19 cellular contexts compared by ENCODE assay signal in genomic region chr12:6694701-6695100, GRCh38. TPM values are rescaled to one million over a fixed set of nuclear protein-coding genes. Genes with fewer than 3 reads are reported as not detected.
DNase-seq lines count a peak whose midpoint lies in the region; ATAC-seq, FAIRE-seq and TF ChIP-seq lines count a peak whose summit lies in the region.
"Had no signal": no experiment of that assay in that cellular context is flagged by ENCODE, and none has a peak within 500 bp of the region (broad histone marks: within the 10 kb centered on the region; RNA-seq: fewer than 3 reads in every experiment).

No MANE protein-coding gene starts in this region.

- H3K9ac ChIP-seq in HUES6 (ENCODE audit: low read length) (peak overlapping the region; percentile 16), HepG2 (ENCODE audit: insufficient read depth, low read depth, low read length) (no peak overlapping the region)
- H3K9ac ChIP-seq: SK-N-SH had no signal

- H3K4me1 Mint-ChIP-seq in activated T-helper 17 cell treated with anti-CD3 and anti-CD28 coated beads, Interleukin-2, amount 50 U/mL, for 72 hours = peaks cover 7% of the 10 kb centered on the region
- peaks cover 65 to 72% of the 10 kb centered on the region in 2 donors for H3K4me1 Mint-ChIP-seq in stimulated activated naive B cell treated with anti-CD40 and anti-IgM and Interleukin-4, amounts not matched to agents 10 μg/mL and 1 μg/mL and 100 μg/mL, for 72 hours

- no peak for DNase-seq in HepG2 (ENCODE audit: low spot score)
- DNase-seq in stimulated activated naive B cell treated with anti-CD40 and anti-IgM and Interleukin-4, amounts not matched to agents 10 μg/mL and 1 μg/mL and 100 μg/mL, for 72 hours = no peak
- no peak for DNase-seq in NCI-H187 (lab: John Stamatoyannopoulos, UW)
- DNase-seq in HUDEP-2 (lab: John Stamatoyannopoulos, UW; ENCODE audit: unreplicated experiment in 76 of 76) = no peak
- DNase-seq in SK-N-DZ (ENCODE audit: low spot score) = no peak
- DNase-seq: CD4-positive, alpha-beta memory T cell; GOT3; KG1; NCI-H1694; NCI-H446; NCI-H526 treated with DMSO at 0.1 percent for 48 hours; SHP77 treated with DMSO at 0.1 percent for 48 hours; SK-N-SH had no signal

- H3K4me1 ChIP-seq in HUES6 (ENCODE audit: control insufficient read depth, insufficient read depth, low read length) (peaks cover 15% of the 10 kb centered on the region), HepG2 (ENCODE audit: insufficient read depth, low read length) (peaks cover 18% of the 10 kb centered on the region)

- H3K27me3 Mint-ChIP-seq in activated T-helper 17 cell treated with anti-CD3 and anti-CD28 coated beads, Interleukin-2, amount 50 U/mL, for 72 hours = peaks cover 6% of the 10 kb centered on the region
- H3K27me3 Mint-ChIP-seq in stimulated activated naive B cell treated with anti-CD40 and anti-IgM and Interleukin-4, amounts not matched to agents 10 μg/mL and 1 μg/mL and 100 μg/mL, for 72 hours = peaks cover 7% of the 10 kb centered on the region in 2 donors

- H3K79me2 ChIP-seq in HepG2 (ENCODE audit: insufficient read depth, low read length) = peaks cover 4% of the 10 kb centered on the region

- intact Hi-C loops in HepG2 (cut with micrococcal nuclease; ENCODE audit: unreplicated experiment) = loop anchor here (5.0 kb wide), 1 partner anchor 142 kb away; no protein-coding TSS in a partner anchor

- no peaks in the 10 kb centered on the region for H3K9me3 Mint-ChIP-seq in activated T-helper 17 cell treated with anti-CD3 and anti-CD28 coated beads, Interleukin-2, amount 50 U/mL, for 72 hours
- no peaks in the 10 kb centered on the region for H3K9me3 Mint-ChIP-seq in stimulated activated naive B cell treated with anti-CD40 and anti-IgM and Interleukin-4, amounts not matched to agents 10 μg/mL and 1 μg/mL and 100 μg/mL, for 72 hours
- H3K9me3 Mint-ChIP-seq: CD4-positive, alpha-beta memory T cell had no signal

- H2AFZ ChIP-seq in HepG2 (ENCODE audit: low read length) = no peak overlapping the region

- H3K36me3 ChIP-seq in HUES6 (ENCODE audit: control insufficient read depth, insufficient read depth, low read length) (peaks cover 3% of the 10 kb centered on the region; the same call in 1 of the 2 replicates), HepG2 (replicated peaks in 1 of 2; ENCODE audit: control insufficient read depth in 1 of 2, insufficient read depth in 2 of 2, low read length in 2 of 2) (no peaks in the 10 kb centered on the region)

- H3K4me2 ChIP-seq in HepG2 (ENCODE audit: low read depth, low read length) = peak overlapping the region; percentile 6; the same call in 1 of the 2 replicates
- H3K4me2 ChIP-seq: SK-N-SH had no signal

- peaks cover 15% of the 10 kb centered on the region for H3K27me3 ChIP-seq in HUES6 (ENCODE audit: control insufficient read depth, insufficient read depth, low read length)
- peaks cover 3 to 45% of the 10 kb centered on the region in 2 experiments for H3K27me3 ChIP-seq in HepG2 (ENCODE audit: control insufficient read depth in 1 of 2, insufficient read depth in 2 of 2, low read length in 2 of 2)

- no peak for FAIRE-seq in HepG2 (lab: Jason Lieb, UNC)
- FAIRE-seq: G401.6, GM18507 had no signal

- no peak overlapping the region for H3K27ac ChIP-seq in HUES6 (ENCODE audit: low read depth, low read length)
- H3K27ac ChIP-seq in HepG2 (ENCODE audit: extremely low read length, insufficient read depth, low read length) = no peak overlapping the region

- peak overlapping the region; percentile 52 for H3K27ac Mint-ChIP-seq in activated T-helper 17 cell treated with anti-CD3 and anti-CD28 coated beads, Interleukin-2, amount 50 U/mL, for 72 hours
- no peak overlapping the region for H3K27ac Mint-ChIP-seq in stimulated activated naive B cell treated with anti-CD40 and anti-IgM and Interleukin-4, amounts not matched to agents 10 μg/mL and 1 μg/mL and 100 μg/mL, for 72 hours

- peaks cover 9% of the 10 kb centered on the region for H3K36me3 Mint-ChIP-seq in activated T-helper 17 cell treated with anti-CD3 and anti-CD28 coated beads, Interleukin-2, amount 50 U/mL, for 72 hours (ENCODE audit: low read depth)
- H3K36me3 Mint-ChIP-seq in stimulated activated naive B cell treated with anti-CD40 and anti-IgM and Interleukin-4, amounts not matched to agents 10 μg/mL and 1 μg/mL and 100 μg/mL, for 72 hours = peaks cover 8 to 22% of the 10 kb centered on the region in 2 donors

- POLR2A ChIA-PET in HepG2 (lab: Yijun Ruan, JAX) = no interaction called here

- H3K9me3 ChIP-seq in HUES6 (ENCODE audit: control insufficient read depth, insufficient read depth, low read depth, low read length) = no peaks in the 10 kb centered on the region
- H3K9me3 ChIP-seq in HepG2 (ENCODE audit: low read length) = no peaks in the 10 kb centered on the region
- H3K9me3 ChIP-seq: SK-N-SH had no signal

- WGBS in HepG2 (ENCODE audit: low lambda C conversion rate) = 11% methylated on average over 9 of the region's 9 CpGs

- TF ChIP-seq POLR2A in HepG2 (IDR thresholded peaks at IDR 0.05; ENCODE audit: insufficient read depth in 1 of 2, low read depth in 2 of 2, low read length in 2 of 2) = no peak

- CTCF ChIA-PET in HepG2 (lab: Yijun Ruan, JAX; ENCODE audit: low intra/inter-chr PET ratio, low total read pairs) = no interaction called here

- in situ Hi-C loops in HepG2 (cut with HindIII; ENCODE audit: extremely low pct_ligation_motif_present, low pct_unique_long_range_greater_than_20kb) = loop anchor here (5.0 kb wide), 2 partner anchors 32 to 77 kb away; partner anchors contain the start of gene ING4

- TF ChIP-seq RAD21 in HepG2 (CRISPR knock-in tag; IDR thresholded peaks at IDR 0.05) = no peak

- BruUV-seq in HepG2 (replicated peaks; lab: Mats Ljungman, UMichigan) = no TSS peak

- ATAC-seq in activated T-helper 17 cell treated with anti-CD3 and anti-CD28 coated beads, Interleukin-2, amount 50 U/mL, for 72 hours (replicated peaks) = no peak
- ATAC-seq in HepG2 = no peak
- no peak for ATAC-seq in stimulated activated naive B cell treated with anti-CD40 and anti-IgM and Interleukin-4, amounts not matched to agents 10 μg/mL and 1 μg/mL and 100 μg/mL, for 72 hours (replicated peaks)
- ATAC-seq: HCT116 had no signal

- no peak for TF ChIP-seq CTCF in HepG2 (CRISPR knock-in tag; IDR thresholded peaks at IDR 0.05)

- TF ChIP-seq EP300 in HepG2 (IDR thresholded peaks at IDR 0.05; ENCODE audit: low read depth in 2 of 2, low read length in 2 of 2) (no peak), HepG2 (CRISPR knock-in tag; IDR thresholded peaks at IDR 0.05; ENCODE audit: borderline replicate concordance) (no peak)

- H4K20me1 ChIP-seq in HepG2 (ENCODE audit: insufficient read depth, low read length) = no peaks in the 10 kb centered on the region

- no peak overlapping the region for H3K4me3 Mint-ChIP-seq in activated T-helper 17 cell treated with anti-CD3 and anti-CD28 coated beads, Interleukin-2, amount 50 U/mL, for 72 hours
- peak overlapping the region; percentile 40 to 73 for H3K4me3 Mint-ChIP-seq in stimulated activated naive B cell treated with anti-CD40 and anti-IgM and Interleukin-4, amounts not matched to agents 10 μg/mL and 1 μg/mL and 100 μg/mL, for 72 hours

- H3K4me3 ChIP-seq in HUES6 (ENCODE audit: low read depth, low read length) (no peak overlapping the region), HepG2 (replicated peaks in 1 of 3; ENCODE audit: insufficient read depth in 1 of 3, low read depth in 2 of 3, low read length in 3 of 3) (no peak overlapping the region; a peak in 1 of 6 replicates)

RNA-seq across cellular contexts. Expression of gene ZNF384, which starts 5.5 kb away (rescaled TPM):
- total RNA-seq in activated T-helper 17 cell treated with anti-CD3 and anti-CD28 coated beads, Interleukin-2, amount 50 U/mL, for 72 hours = 10 to 100 TPM; 80.6 to 88.7 TPM
- total RNA-seq in HepG2 (2016; rRNA removed; fragmentation: Illumina TruSeq; extraction: Trizol) = 23.6 and 24.1 TPM in 2 replicates
- 9.5 and 12.0 TPM in 2 replicates for total RNA-seq in HepG2 (2016; cell fraction: cytosol; rRNA removed; fragmentation: Illumina TruSeq; extraction: Trizol; ENCODE audit: low read depth)
- 19.2 and 25.6 TPM in 2 replicates for total RNA-seq in HepG2 (2016; cell fraction: insoluble cytoplasmic fraction; rRNA removed; fragmentation: Illumina TruSeq; extraction: Trizol)
- total RNA-seq in HepG2 (2016; cell fraction: membrane; rRNA removed; fragmentation: Illumina TruSeq; extraction: Trizol) = 22.5 and 24.6 TPM in 2 replicates
- 23.6 and 28.7 TPM in 2 replicates for total RNA-seq in HepG2 (2016; cell fraction: nucleus; rRNA removed; fragmentation: Illumina TruSeq; extraction: Trizol)
- polyA plus RNA-seq in HepG2 (2011; rRNA removed) = 54.3 and 55.3 TPM in 2 replicates
- polyA plus RNA-seq in HepG2 (2011; cell fraction: cytosol; rRNA removed) = 26.5 and 29.9 TPM in 2 replicates
- polyA plus RNA-seq in HepG2 (2011; cell fraction: nucleus; rRNA removed) = 112 and 139 TPM in 2 replicates
- 40.4 and 40.6 TPM in 2 replicates for polyA plus RNA-seq in HepG2 (2012)
- 10.8 and 12.9 TPM in 2 replicates for polyA plus RNA-seq in HepG2 (2016; cell fraction: cytosol; fragmentation: Illumina TruSeq; extraction: Trizol; ENCODE audit: low read depth)
- polyA plus RNA-seq in HepG2 (2016; cell fraction: insoluble cytoplasmic fraction; fragmentation: Illumina TruSeq; extraction: Trizol; ENCODE audit: low read depth) = 33.3 and 40.1 TPM in 2 replicates
- 24.4 and 28.3 TPM in 2 replicates for polyA plus RNA-seq in HepG2 (2016; cell fraction: membrane; fragmentation: Illumina TruSeq; extraction: Trizol; ENCODE audit: low read depth)
- polyA plus RNA-seq in HepG2 (2016; cell fraction: nucleus; fragmentation: Illumina TruSeq; extraction: Trizol; ENCODE audit: insufficient read depth, low read depth) = 82.1 and 94.6 TPM in 2 replicates
- 80.0 and 92.0 TPM in 2 replicates for polyA minus RNA-seq in HepG2 (2011; rRNA and poly(A)+ RNA removed; ENCODE audit: low replicate concordance)
- 13.9 and 16.4 TPM in 2 replicates for polyA minus RNA-seq in HepG2 (2011; cell fraction: cytosol; rRNA and poly(A)+ RNA removed)
- 55.5 and 59.3 TPM in 2 replicates for polyA minus RNA-seq in HepG2 (2011; cell fraction: nucleus; rRNA and poly(A)+ RNA removed)
- polyA plus RNA-seq in SK-N-DZ (2014; cell fraction: cytosol; rRNA removed) = 53.1 and 59.3 TPM in 2 replicates
- 127 and 189 TPM in 2 replicates for polyA plus RNA-seq in SK-N-DZ (2014; cell fraction: nucleus; rRNA removed)

RNA-seq across cellular contexts. Expression of gene PIANP, which starts 5.9 kb away (rescaled TPM):
- total RNA-seq in activated T-helper 17 cell treated with anti-CD3 and anti-CD28 coated beads, Interleukin-2, amount 50 U/mL, for 72 hours = 1 to 10 TPM in 1 of 2 donors, under 1 TPM in 1; 0.41 to 1.4 TPM
- not detected in 2 replicates for total RNA-seq in HepG2 (2016; rRNA removed; fragmentation: Illumina TruSeq; extraction: Trizol)
- not detected in 2 replicates for total RNA-seq in HepG2 (2016; cell fraction: cytosol; rRNA removed; fragmentation: Illumina TruSeq; extraction: Trizol; ENCODE audit: low read depth)
- total RNA-seq in HepG2 (2016; cell fraction: insoluble cytoplasmic fraction; rRNA removed; fragmentation: Illumina TruSeq; extraction: Trizol) = not detected in 2 replicates
- total RNA-seq in HepG2 (2016; cell fraction: membrane; rRNA removed; fragmentation: Illumina TruSeq; extraction: Trizol) = not detected in 2 replicates
- total RNA-seq in HepG2 (2016; cell fraction: nucleus; rRNA removed; fragmentation: Illumina TruSeq; extraction: Trizol) = not detected in 2 replicates
- polyA plus RNA-seq in HepG2 (2011; rRNA removed) = not detected in 2 replicates
- not detected in 2 replicates for polyA plus RNA-seq in HepG2 (2011; cell fraction: cytosol; rRNA removed)
- not detected in 2 replicates for polyA plus RNA-seq in HepG2 (2011; cell fraction: nucleus; rRNA removed)
- 0.07 TPM in 1 of 2 replicates, not detected in the other for polyA plus RNA-seq in HepG2 (2012)
- polyA plus RNA-seq in HepG2 (2016; cell fraction: cytosol; fragmentation: Illumina TruSeq; extraction: Trizol; ENCODE audit: low read depth) = not detected in 2 replicates
- not detected in 2 replicates for polyA plus RNA-seq in HepG2 (2016; cell fraction: insoluble cytoplasmic fraction; fragmentation: Illumina TruSeq; extraction: Trizol; ENCODE audit: low read depth)
- not detected in 2 replicates for polyA plus RNA-seq in HepG2 (2016; cell fraction: membrane; fragmentation: Illumina TruSeq; extraction: Trizol; ENCODE audit: low read depth)
- polyA plus RNA-seq in HepG2 (2016; cell fraction: nucleus; fragmentation: Illumina TruSeq; extraction: Trizol; ENCODE audit: insufficient read depth, low read depth) = not detected in 2 replicates
- polyA minus RNA-seq in HepG2 (2011; rRNA and poly(A)+ RNA removed; ENCODE audit: low replicate concordance) = not detected in 2 replicates
- polyA minus RNA-seq in HepG2 (2011; cell fraction: cytosol; rRNA and poly(A)+ RNA removed) = not detected in 2 replicates
- polyA minus RNA-seq in HepG2 (2011; cell fraction: nucleus; rRNA and poly(A)+ RNA removed) = not detected in 2 replicates
- 2.4 and 3.7 TPM in 2 replicates for polyA plus RNA-seq in SK-N-DZ (2014; cell fraction: cytosol; rRNA removed)
- polyA plus RNA-seq in SK-N-DZ (2014; cell fraction: nucleus; rRNA removed) = 3.6 and 12.3 TPM in 2 replicates

RNA-seq across cellular contexts. Expression of gene COPS7A, which starts 29.1 kb away (rescaled TPM):
- total RNA-seq in activated T-helper 17 cell treated with anti-CD3 and anti-CD28 coated beads, Interleukin-2, amount 50 U/mL, for 72 hours = 10 to 100 TPM; 36.5 to 38.7 TPM
- 38.0 and 40.0 TPM in 2 replicates for total RNA-seq in HepG2 (2016; rRNA removed; fragmentation: Illumina TruSeq; extraction: Trizol)
- 16.6 and 19.7 TPM in 2 replicates for total RNA-seq in HepG2 (2016; cell fraction: cytosol; rRNA removed; fragmentation: Illumina TruSeq; extraction: Trizol; ENCODE audit: low read depth)
- total RNA-seq in HepG2 (2016; cell fraction: insoluble cytoplasmic fraction; rRNA removed; fragmentation: Illumina TruSeq; extraction: Trizol) = 38.4 and 43.8 TPM in 2 replicates
- total RNA-seq in HepG2 (2016; cell fraction: membrane; rRNA removed; fragmentation: Illumina TruSeq; extraction: Trizol) = 33.7 and 38.9 TPM in 2 replicates
- 20.4 and 24.9 TPM in 2 replicates for total RNA-seq in HepG2 (2016; cell fraction: nucleus; rRNA removed; fragmentation: Illumina TruSeq; extraction: Trizol)
- 71.4 and 73.6 TPM in 2 replicates for polyA plus RNA-seq in HepG2 (2011; rRNA removed)
- polyA plus RNA-seq in HepG2 (2011; cell fraction: cytosol; rRNA removed) = 68.4 and 72.5 TPM in 2 replicates
- polyA plus RNA-seq in HepG2 (2011; cell fraction: nucleus; rRNA removed) = 96.7 and 97.8 TPM in 2 replicates
- polyA plus RNA-seq in HepG2 (2012) = 27.8 and 28.6 TPM in 2 replicates
- polyA plus RNA-seq in HepG2 (2016; cell fraction: cytosol; fragmentation: Illumina TruSeq; extraction: Trizol; ENCODE audit: low read depth) = 16.8 and 17.8 TPM in 2 replicates
- 43.9 and 53.4 TPM in 2 replicates for polyA plus RNA-seq in HepG2 (2016; cell fraction: insoluble cytoplasmic fraction; fragmentation: Illumina TruSeq; extraction: Trizol; ENCODE audit: low read depth)
- polyA plus RNA-seq in HepG2 (2016; cell fraction: membrane; fragmentation: Illumina TruSeq; extraction: Trizol; ENCODE audit: low read depth) = 27.8 and 32.9 TPM in 2 replicates
- polyA plus RNA-seq in HepG2 (2016; cell fraction: nucleus; fragmentation: Illumina TruSeq; extraction: Trizol; ENCODE audit: insufficient read depth, low read depth) = 43.1 and 49.0 TPM in 2 replicates
- 54.1 and 62.8 TPM in 2 replicates for polyA minus RNA-seq in HepG2 (2011; rRNA and poly(A)+ RNA removed; ENCODE audit: low replicate concordance)
- polyA minus RNA-seq in HepG2 (2011; cell fraction: cytosol; rRNA and poly(A)+ RNA removed) = 14.6 and 16.3 TPM in 2 replicates
- polyA minus RNA-seq in HepG2 (2011; cell fraction: nucleus; rRNA and poly(A)+ RNA removed) = 9.7 and 12.6 TPM in 2 replicates
- 56.6 and 71.0 TPM in 2 replicates for polyA plus RNA-seq in SK-N-DZ (2014; cell fraction: cytosol; rRNA removed)
- 124 and 133 TPM in 2 replicates for polyA plus RNA-seq in SK-N-DZ (2014; cell fraction: nucleus; rRNA removed)

RNA-seq across cellular contexts. Expression of gene ING4, which starts 31.8 kb away (rescaled TPM):
- total RNA-seq in activated T-helper 17 cell treated with anti-CD3 and anti-CD28 coated beads, Interleukin-2, amount 50 U/mL, for 72 hours = 10 to 100 TPM; 13.4 to 25.6 TPM
- 12.7 and 14.4 TPM in 2 replicates for total RNA-seq in HepG2 (2016; rRNA removed; fragmentation: Illumina TruSeq; extraction: Trizol)
- 2.9 and 3.4 TPM in 2 replicates for total RNA-seq in HepG2 (2016; cell fraction: cytosol; rRNA removed; fragmentation: Illumina TruSeq; extraction: Trizol; ENCODE audit: low read depth)
- total RNA-seq in HepG2 (2016; cell fraction: insoluble cytoplasmic fraction; rRNA removed; fragmentation: Illumina TruSeq; extraction: Trizol) = 13.3 and 14.0 TPM in 2 replicates
- 5.1 and 6.2 TPM in 2 replicates for total RNA-seq in HepG2 (2016; cell fraction: membrane; rRNA removed; fragmentation: Illumina TruSeq; extraction: Trizol)
- total RNA-seq in HepG2 (2016; cell fraction: nucleus; rRNA removed; fragmentation: Illumina TruSeq; extraction: Trizol) = 11.6 and 13.4 TPM in 2 replicates
- polyA plus RNA-seq in HepG2 (2011; rRNA removed) = 32.4 and 34.2 TPM in 2 replicates
- 22.0 and 28.2 TPM in 2 replicates for polyA plus RNA-seq in HepG2 (2011; cell fraction: cytosol; rRNA removed)
- polyA plus RNA-seq in HepG2 (2011; cell fraction: nucleus; rRNA removed) = 105 and 110 TPM in 2 replicates
- 22.9 and 25.8 TPM in 2 replicates for polyA plus RNA-seq in HepG2 (2012)
- polyA plus RNA-seq in HepG2 (2016; cell fraction: cytosol; fragmentation: Illumina TruSeq; extraction: Trizol; ENCODE audit: low read depth) = 2.6 and 2.9 TPM in 2 replicates
- 12.1 and 12.8 TPM in 2 replicates for polyA plus RNA-seq in HepG2 (2016; cell fraction: insoluble cytoplasmic fraction; fragmentation: Illumina TruSeq; extraction: Trizol; ENCODE audit: low read depth)
- 3.7 and 4.9 TPM in 2 replicates for polyA plus RNA-seq in HepG2 (2016; cell fraction: membrane; fragmentation: Illumina TruSeq; extraction: Trizol; ENCODE audit: low read depth)
- 28.8 and 29.1 TPM in 2 replicates for polyA plus RNA-seq in HepG2 (2016; cell fraction: nucleus; fragmentation: Illumina TruSeq; extraction: Trizol; ENCODE audit: insufficient read depth, low read depth)
- polyA minus RNA-seq in HepG2 (2011; rRNA and poly(A)+ RNA removed; ENCODE audit: low replicate concordance) = 11.6 and 18.9 TPM in 2 replicates
- polyA minus RNA-seq in HepG2 (2011; cell fraction: cytosol; rRNA and poly(A)+ RNA removed) = 3.6 and 5.9 TPM in 2 replicates
- 25.4 and 28.7 TPM in 2 replicates for polyA minus RNA-seq in HepG2 (2011; cell fraction: nucleus; rRNA and poly(A)+ RNA removed)
- 121 and 129 TPM in 2 replicates for polyA plus RNA-seq in SK-N-DZ (2014; cell fraction: cytosol; rRNA removed)
- 381 and 391 TPM in 2 replicates for polyA plus RNA-seq in SK-N-DZ (2014; cell fraction: nucleus; rRNA removed)

RNA-seq across cellular contexts. Expression of gene ACRBP, which starts 47.5 kb away (rescaled TPM):
- 1 to 10 TPM in 1 of 2 donors, under 1 TPM in 1; 0.78 to 2.6 TPM for total RNA-seq in activated T-helper 17 cell treated with anti-CD3 and anti-CD28 coated beads, Interleukin-2, amount 50 U/mL, for 72 hours
- not detected in 2 replicates for total RNA-seq in HepG2 (2016; rRNA removed; fragmentation: Illumina TruSeq; extraction: Trizol)
- 0.61 TPM in 1 of 2 replicates, not detected in the other for total RNA-seq in HepG2 (2016; cell fraction: cytosol; rRNA removed; fragmentation: Illumina TruSeq; extraction: Trizol; ENCODE audit: low read depth)
- 0.11 TPM in 1 of 2 replicates, not detected in the other for total RNA-seq in HepG2 (2016; cell fraction: insoluble cytoplasmic fraction; rRNA removed; fragmentation: Illumina TruSeq; extraction: Trizol)
- total RNA-seq in HepG2 (2016; cell fraction: membrane; rRNA removed; fragmentation: Illumina TruSeq; extraction: Trizol) = not detected in 2 replicates
- 0.43 TPM in 1 of 2 replicates, not detected in the other for total RNA-seq in HepG2 (2016; cell fraction: nucleus; rRNA removed; fragmentation: Illumina TruSeq; extraction: Trizol)
- polyA plus RNA-seq in HepG2 (2011; rRNA removed) = 0.37 and 0.46 TPM in 2 replicates
- polyA plus RNA-seq in HepG2 (2011; cell fraction: cytosol; rRNA removed) = 0.17 and 0.28 TPM in 2 replicates
- polyA plus RNA-seq in HepG2 (2011; cell fraction: nucleus; rRNA removed) = 2.4 and 3.2 TPM in 2 replicates
- polyA plus RNA-seq in HepG2 (2012) = 0.19 and 0.63 TPM in 2 replicates
- not detected in 2 replicates for polyA plus RNA-seq in HepG2 (2016; cell fraction: cytosol; fragmentation: Illumina TruSeq; extraction: Trizol; ENCODE audit: low read depth)
- not detected in 2 replicates for polyA plus RNA-seq in HepG2 (2016; cell fraction: insoluble cytoplasmic fraction; fragmentation: Illumina TruSeq; extraction: Trizol; ENCODE audit: low read depth)
- polyA plus RNA-seq in HepG2 (2016; cell fraction: membrane; fragmentation: Illumina TruSeq; extraction: Trizol; ENCODE audit: low read depth) = not detected in 2 replicates
- not detected in 2 replicates for polyA plus RNA-seq in HepG2 (2016; cell fraction: nucleus; fragmentation: Illumina TruSeq; extraction: Trizol; ENCODE audit: insufficient read depth, low read depth)
- 1.1 and 2.1 TPM in 2 replicates for polyA minus RNA-seq in HepG2 (2011; rRNA and poly(A)+ RNA removed; ENCODE audit: low replicate concordance)
- not detected in 2 replicates for polyA minus RNA-seq in HepG2 (2011; cell fraction: cytosol; rRNA and poly(A)+ RNA removed)
- 0.99 and 1.0 TPM in 2 replicates for polyA minus RNA-seq in HepG2 (2011; cell fraction: nucleus; rRNA and poly(A)+ RNA removed)
- polyA plus RNA-seq in SK-N-DZ (2014; cell fraction: cytosol; rRNA removed) = 2.4 and 2.7 TPM in 2 replicates
- 7.0 and 22.6 TPM in 2 replicates for polyA plus RNA-seq in SK-N-DZ (2014; cell fraction: nucleus; rRNA removed)
- total RNA-seq: Daoy had no signal
